In the genomic region with DNA sequence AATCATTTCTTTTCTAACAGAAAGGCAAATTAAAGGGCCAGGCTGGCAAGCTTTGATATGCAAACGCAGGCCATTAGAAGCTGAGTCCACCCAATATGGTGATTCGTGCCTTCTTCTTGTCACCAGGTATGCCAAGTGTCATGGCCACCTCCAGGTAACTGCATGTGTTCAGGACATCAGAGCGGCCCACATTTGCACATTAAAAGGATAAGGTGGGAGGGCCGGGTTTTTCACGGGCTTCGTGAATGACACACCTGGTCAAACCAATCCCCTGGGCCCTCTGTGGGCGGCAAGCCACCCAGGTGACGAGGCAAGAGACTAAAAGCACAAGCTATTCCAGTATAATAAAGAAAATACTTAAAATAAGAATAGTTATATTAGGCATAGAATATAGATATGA, we compare ENCODE assay signal across 16 cellular contexts.
DNase-seq lines count a peak whose midpoint lies in the region; ATAC-seq and TF ChIP-seq lines count a peak whose summit lies in the region.
"Had no signal": no experiment of that assay in that cellular context is flagged by ENCODE, and none has a peak within 500 bp of the region (broad histone marks: within the 10 kb centered on the region; RNA-seq: fewer than 3 reads in every experiment).

No MANE protein-coding gene starts in this region.

- intact Hi-C loops in left ventricle myocardium inferior (cut with micrococcal nuclease) (loop anchor here (5.0 kb wide), 1 partner anchor 137 kb away; no protein-coding TSS in a partner anchor), heart right ventricle (cut with DNase I) (loop anchor here (2.0 to 10.0 kb wide), 10 partner anchors 134 to 424 kb away; no protein-coding TSS in a partner anchor)

- H3K4me1 Mint-ChIP-seq in stimulated activated naive CD8-positive, alpha-beta T cell treated with anti-CD3 and anti-CD28 coated beads, Interleukin-15, amount 100 ng/mL, for 72 hours: peaks cover 13% of the 10 kb centered on the region

- no peaks in the 10 kb centered on the region for H3K79me2 ChIP-seq in KMS-11 (ENCODE audit: insufficient read depth, low read depth)

- H2AFZ ChIP-seq in KMS-11 (ENCODE audit: low read depth): no peak overlapping the region

- no peak for TF ChIP-seq POLR2A in gastroesophageal sphincter (IDR thresholded peaks at IDR 0.05)

- H3K27me3 ChIP-seq in left ventricle myocardium inferior (ENCODE audit: low read depth): no peaks in the 10 kb centered on the region
- H3K27me3 ChIP-seq in heart right ventricle: peaks cover 0 to 5% (median 0%) of the 10 kb centered on the region in 7 donors
- H3K27me3 ChIP-seq in KMS-11 (ENCODE audit: insufficient read depth, low read depth): no peaks in the 10 kb centered on the region
- no peaks in the 10 kb centered on the region for H3K27me3 ChIP-seq in effector memory CD4-positive, alpha-beta T cell (replicated peaks; ENCODE audit: control insufficient read depth, insufficient read depth, low read length, poor library complexity, severe bottlenecking)
- no peaks in the 10 kb centered on the region for H3K27me3 ChIP-seq in gastroesophageal sphincter
- H3K27me3 ChIP-seq: esophagus squamous epithelium, pancreas, suprapubic skin had no signal

- peak overlapping the region; percentile 5; the same call in 1 of the 2 replicates for H3K4me2 ChIP-seq in KMS-11

- no peaks in the 10 kb centered on the region for H3K9me3 ChIP-seq in left ventricle myocardium inferior (replicated peaks)
- no peaks in the 10 kb centered on the region for H3K9me3 ChIP-seq in heart right ventricle
- H3K9me3 ChIP-seq in effector memory CD4-positive, alpha-beta T cell (ENCODE audit: control insufficient read depth, low read length): no peaks in the 10 kb centered on the region
- H3K9me3 ChIP-seq in gastroesophageal sphincter: no peaks in the 10 kb centered on the region
- H3K9me3 ChIP-seq: esophagus squamous epithelium, pancreas, suprapubic skin had no signal

- TF ChIP-seq EP300 in gastroesophageal sphincter (IDR thresholded peaks at IDR 0.05): no peak

- H3K9me3 Mint-ChIP-seq in stimulated activated naive CD8-positive, alpha-beta T cell treated with anti-CD3 and anti-CD28 coated beads, Interleukin-15, amount 100 ng/mL, for 72 hours: no peaks in the 10 kb centered on the region
- H3K9me3 Mint-ChIP-seq: activated naive CD4-positive, alpha-beta T cell treated with anti-CD3 and anti-CD28 coated beads, Interleukin-2, amount 50 U/mL, for 72 hours; CD14-positive monocyte; naive thymus-derived CD4-positive, alpha-beta T cell had no signal

- no peak for TF ChIP-seq CTCF in left ventricle myocardium inferior (IDR thresholded peaks at IDR 0.05; ENCODE audit: borderline replicate concordance)
- no peak for TF ChIP-seq CTCF in heart right ventricle (IDR thresholded peaks at IDR 0.05)
- TF ChIP-seq CTCF in KMS-11 (conservative IDR thresholded peaks at IDR 0.05; ENCODE audit: low read depth, low read length): no peak
- no peak for TF ChIP-seq CTCF in foreskin fibroblast (IDR thresholded peaks at IDR 0.05; ENCODE audit: low read depth, low read length)
- TF ChIP-seq CTCF in gastroesophageal sphincter (IDR thresholded peaks at IDR 0.05): no peak

- H3K4me3 ChIP-seq in left ventricle myocardium inferior (peak overlapping the region; percentile 65), heart right ventricle (peak overlapping the region in 1 of 10 donors; percentile 67), KMS-11 (IDR thresholded peaks at IDR 0.05; ENCODE audit: insufficient read depth, low read depth, low read length) (no peak overlapping the region), foreskin fibroblast (ENCODE audit: low read depth in 1 of 2, low read length in 2 of 2) (no peak overlapping the region), gastroesophageal sphincter (no peak overlapping the region)
- peak overlapping the region; percentile 58 for H3K4me3 ChIP-seq in effector memory CD4-positive, alpha-beta T cell (ENCODE audit: insufficient read depth, low read depth, low read length, poor library complexity, severe bottlenecking)

- no peak for DNase-seq in left ventricle myocardium inferior
- no peak for DNase-seq in heart right ventricle
- DNase-seq in effector memory CD4-positive, alpha-beta T cell: no peak
- no peak for DNase-seq in stimulated activated naive CD8-positive, alpha-beta T cell treated with anti-CD3 and anti-CD28 coated beads, Interleukin-15, amount 100 ng/mL, for 72 hours
- no peak for DNase-seq in foreskin fibroblast
- DNase-seq in NCI-H2081 (lab: John Stamatoyannopoulos, UW): no peak
- DNase-seq: esophagus squamous epithelium, KG1 had no signal

- no peaks in the 10 kb centered on the region for H4K20me1 ChIP-seq in KMS-11 (ENCODE audit: insufficient read depth)

- no peaks in the 10 kb centered on the region for H3K36me3 ChIP-seq in left ventricle myocardium inferior
- H3K36me3 ChIP-seq in heart right ventricle: no peaks in the 10 kb centered on the region
- no peaks in the 10 kb centered on the region for H3K36me3 ChIP-seq in KMS-11 (ENCODE audit: insufficient read depth)
- H3K36me3 ChIP-seq in effector memory CD4-positive, alpha-beta T cell (ENCODE audit: control insufficient read depth, insufficient read depth, low read length): no peaks in the 10 kb centered on the region
- H3K36me3 ChIP-seq in gastroesophageal sphincter: no peaks in the 10 kb centered on the region
- H3K36me3 ChIP-seq: esophagus squamous epithelium, pancreas, suprapubic skin had no signal

- H3K27ac Mint-ChIP-seq in stimulated activated naive CD8-positive, alpha-beta T cell treated with anti-CD3 and anti-CD28 coated beads, Interleukin-15, amount 100 ng/mL, for 72 hours: no peak overlapping the region

- H3K4me3 Mint-ChIP-seq in stimulated activated naive CD8-positive, alpha-beta T cell treated with anti-CD3 and anti-CD28 coated beads, Interleukin-15, amount 100 ng/mL, for 72 hours: peak overlapping the region; percentile 24 to 42

- ATAC-seq in heart right ventricle (no peak), gastroesophageal sphincter (no peak)
- no peak for ATAC-seq in stimulated activated naive CD8-positive, alpha-beta T cell treated with anti-CD3 and anti-CD28 coated beads, Interleukin-15, amount 100 ng/mL, for 72 hours
- ATAC-seq: Right ventricle myocardium inferior had no signal

- no peaks in the 10 kb centered on the region for H3K27me3 Mint-ChIP-seq in stimulated activated naive CD8-positive, alpha-beta T cell treated with anti-CD3 and anti-CD28 coated beads, Interleukin-15, amount 100 ng/mL, for 72 hours

- H3K27ac ChIP-seq in left ventricle myocardium inferior (replicated peaks) (no peak overlapping the region), heart right ventricle (no peak overlapping the region), KMS-11 (no peak overlapping the region), gastroesophageal sphincter (no peak overlapping the region)
- no peak overlapping the region for H3K27ac ChIP-seq in effector memory CD4-positive, alpha-beta T cell (ENCODE audit: insufficient read depth, low read length, poor library complexity, severe bottlenecking)

- H3K4me1 ChIP-seq in left ventricle myocardium inferior (peaks cover 6% of the 10 kb centered on the region), heart right ventricle (peaks cover 0 to 9% (median 0%) of the 10 kb centered on the region in 9 donors), KMS-11 (ENCODE audit: low read depth, poor library complexity, severe bottlenecking) (peaks cover 13% of the 10 kb centered on the region), gastroesophageal sphincter (peaks cover 0 to 6% (median 0%) of the 10 kb centered on the region in 3 donors)
- no peaks in the 10 kb centered on the region for H3K4me1 ChIP-seq in effector memory CD4-positive, alpha-beta T cell (ENCODE audit: control insufficient read depth, insufficient read depth, low read length, poor library complexity, severe bottlenecking)

- 32 to 38% methylated on average over 8 of the region's 8 CpGs for WGBS in heart right ventricle, 2 donors
- 27 to 31% methylated on average over 7 of the region's 8 CpGs for WGBS in gastroesophageal sphincter (ENCODE audit: low coverage in 1 of 2), 2 donors

- no peak overlapping the region for H3K9ac ChIP-seq in KMS-11

Comparison
In these comparisons a context has a peak if more than half of its experiments do, and no peak if none do; other contexts are left out.
1. H3K4me3 ChIP-seq: peak in left ventricle myocardium inferior (single experiment) and effector memory CD4-positive, alpha-beta T cell (single experiment); none in KMS-11 (single experiment), foreskin fibroblast (0 of 2) and gastroesophageal sphincter (0 of 2).